Comparison of ENCODE assay signal across 8 cellular contexts in genomic region chr5:157761690-157762611, GRCh38. TPM values are rescaled to one million over a fixed set of nuclear protein-coding genes. Genes with fewer than 3 reads are reported as not detected.
DNase-seq lines count a peak whose midpoint lies in the region; ATAC-seq and TF ChIP-seq lines count a peak whose summit lies in the region.

No MANE protein-coding gene starts in this region.

- 6% methylated on average over 7 of the region's 10 CpGs for WGBS in right lobe of liver (ENCODE audit: insufficient coverage, low coverage, low lambda C conversion rate, missing lambda C conversion rate)
- WGBS in upper lobe of left lung, 2 donors, result 33 to 34% methylated on average over 10 of the region's 10 CpGs

- DNase-seq in activated CD8-positive, alpha-beta memory T cell treated with anti-CD3 and anti-CD28 coated beads, Interleukin-2, amount 10 ng/mL, durations not matched to agents 7 days and 5 days, result no peak
- no peak for DNase-seq in activated CD8-positive, alpha-beta memory T cell treated with anti-CD3 and anti-CD28 coated beads for 24 hours
- DNase-seq in Kasumi-1 (lab: John Stamatoyannopoulos, UW) (peak; percentile 86 to 90), Peyer's patch (no peak), coronary artery (ENCODE audit: low spot score) (no peak), right lobe of liver (peak in 1 of 3 donors; percentile 49), upper lobe of left lung (peak in 1 of 2 donors; percentile 23)

- H3K9me3 ChIP-seq in Peyer's patch (no peaks in the 10 kb centered on the region), right lobe of liver (no peaks in the 10 kb centered on the region), upper lobe of left lung (no peaks in the 10 kb centered on the region)

- ATAC-seq in activated CD8-positive, alpha-beta memory T cell treated with anti-CD3 and anti-CD28 coated beads, Interleukin-2, amount 10 ng/mL, durations not matched to agents 7 days and 5 days, result peak; percentile 89
- peak; percentile 74 for ATAC-seq in GM21528 (IDR thresholded peaks at IDR 0.05; ENCODE audit: low FRiP score, unreplicated experiment)
- peak; percentile 97 to 99 (median 98) for ATAC-seq in right lobe of liver
- peak in 1 of 2 donors; percentile 88 for ATAC-seq in upper lobe of left lung (ENCODE audit: low FRiP score in 2 of 2)

- H3K27ac ChIP-seq in Peyer's patch (no peak overlapping the region), coronary artery (no peak overlapping the region), right lobe of liver (no peak overlapping the region), upper lobe of left lung (no peak overlapping the region)

- peaks cover 2% of the 10 kb centered on the region for H3K36me3 Mint-ChIP-seq in activated CD8-positive, alpha-beta memory T cell treated with anti-CD3 and anti-CD28 coated beads, Interleukin-2, amount 10 ng/mL, durations not matched to agents 7 days and 5 days

- TF ChIP-seq POLR2A in Peyer's patch (IDR thresholded peaks at IDR 0.05), result no peak
- TF ChIP-seq POLR2A in right lobe of liver (IDR thresholded peaks at IDR 0.05), result no peak
- TF ChIP-seq POLR2A in upper lobe of left lung (IDR thresholded peaks at IDR 0.05), result no peak

- intact Hi-C loops in right lobe of liver (cut with DNase I), result no loop called here

- H3K27me3 ChIP-seq in Peyer's patch (no peaks in the 10 kb centered on the region), right lobe of liver (no peaks in the 10 kb centered on the region), upper lobe of left lung (no peaks in the 10 kb centered on the region)

- H3K9me3 Mint-ChIP-seq in activated CD8-positive, alpha-beta memory T cell treated with anti-CD3 and anti-CD28 coated beads, Interleukin-2, amount 10 ng/mL, durations not matched to agents 7 days and 5 days (ENCODE audit: low read depth), result no peaks in the 10 kb centered on the region

- no peak for TF ChIP-seq EP300 in upper lobe of left lung (IDR thresholded peaks at IDR 0.05)

- CTCF ChIA-PET in activated CD8-positive, alpha-beta memory T cell treated with anti-CD3 and anti-CD28 coated beads, Interleukin-2, amount 10 ng/mL, durations not matched to agents 7 days and 5 days (lab: Charles Lee), result interaction anchor here (0.6 to 4.8 kb wide), 21 partner anchors 10 to 330 kb away, joined by 3 to 29 read pairs (median 4); partner anchors contain the start of gene LSM11

- peak; percentile 48 to 79 (median 74) for TF ChIP-seq CTCF in Peyer's patch (IDR thresholded peaks at IDR 0.05)
- TF ChIP-seq CTCF in coronary artery (IDR thresholded peaks at IDR 0.05), result peak; percentile 76
- peak; percentile 75 to 87 (median 84) for TF ChIP-seq CTCF in right lobe of liver (IDR thresholded peaks at IDR 0.05)
- peak; percentile 52 to 74 (median 71) for TF ChIP-seq CTCF in upper lobe of left lung (IDR thresholded peaks at IDR 0.05)

- H3K4me1 ChIP-seq in Peyer's patch, result no peaks in the 10 kb centered on the region
- H3K4me1 ChIP-seq in right lobe of liver, result no peaks in the 10 kb centered on the region
- H3K4me1 ChIP-seq in upper lobe of left lung, result no peaks in the 10 kb centered on the region

- H3K4me3 ChIP-seq in Peyer's patch (no peak overlapping the region), coronary artery (no peak overlapping the region), right lobe of liver (no peak overlapping the region), upper lobe of left lung (no peak overlapping the region)

- no peaks in the 10 kb centered on the region for H3K27me3 Mint-ChIP-seq in activated CD8-positive, alpha-beta memory T cell treated with anti-CD3 and anti-CD28 coated beads, Interleukin-2, amount 10 ng/mL, durations not matched to agents 7 days and 5 days

- H3K36me3 ChIP-seq in Peyer's patch (peaks cover 0 to 3% (median 0%) of the 10 kb centered on the region in 3 donors), right lobe of liver (no peaks in the 10 kb centered on the region), upper lobe of left lung (peaks cover 0 to 5% (median 2%) of the 10 kb centered on the region in 4 donors)

- H3K4me1 Mint-ChIP-seq in activated CD8-positive, alpha-beta memory T cell treated with anti-CD3 and anti-CD28 coated beads, Interleukin-2, amount 10 ng/mL, durations not matched to agents 7 days and 5 days, result peaks cover 10% of the 10 kb centered on the region

- H3K4me3 Mint-ChIP-seq in activated CD8-positive, alpha-beta memory T cell treated with anti-CD3 and anti-CD28 coated beads, Interleukin-2, amount 10 ng/mL, durations not matched to agents 7 days and 5 days, result no peak overlapping the region

- no peak overlapping the region for H3K27ac Mint-ChIP-seq in activated CD8-positive, alpha-beta memory T cell treated with anti-CD3 and anti-CD28 coated beads, Interleukin-2, amount 10 ng/mL, durations not matched to agents 7 days and 5 days

RNA-seq across cellular contexts. Expression of gene LSM11, which starts 18.4 kb away (rescaled TPM):
- total RNA-seq in activated CD8-positive, alpha-beta memory T cell treated with anti-CD3 and anti-CD28 coated beads, Interleukin-2, amount 10 ng/mL, durations not matched to agents 7 days and 5 days, result 1 to 10 TPM; 5.5 to 7.2 TPM
- total RNA-seq in Peyer's patch, result 1 to 10 TPM; 3.3 to 3.8 (median 3.6) TPM
- 1 to 10 TPM in 3 of 6 experiments, under 1 TPM in 3; 0.75 to 1.5 (median 1.0) TPM for total RNA-seq in right lobe of liver
- 1 to 10 TPM in 5 of 6 donors, under 1 TPM in 1; 0.78 to 4.1 (median 2.0) TPM for total RNA-seq in upper lobe of left lung

RNA-seq across cellular contexts. Expression of gene THG1L, which starts 30.7 kb away (rescaled TPM):
- total RNA-seq in activated CD8-positive, alpha-beta memory T cell treated with anti-CD3 and anti-CD28 coated beads, Interleukin-2, amount 10 ng/mL, durations not matched to agents 7 days and 5 days, result 10 to 100 TPM; 12.9 to 16.3 TPM
- total RNA-seq in Peyer's patch (10 to 100 TPM in 2 of 4 donors, 1 to 10 TPM in 2; 4.0 to 29.7 (median 8.9) TPM), right lobe of liver (1 to 10 TPM; 3.3 to 7.8 (median 5.5) TPM), upper lobe of left lung (10 to 100 TPM in 3 of 6 donors, 1 to 10 TPM in 3; 2.1 to 12.6 (median 9.1) TPM)

Comparison
In these comparisons a context has a peak if more than half of its experiments do, and no peak if none do; other contexts are left out.
1. DNase-seq: peak in Kasumi-1 (2 of 2); none in activated CD8-positive, alpha-beta memory T cell treated with anti-CD3 and anti-CD28 coated beads, Interleukin-2, amount 10 ng/mL, durations not matched to agents 7 days and 5 days (single experiment), activated CD8-positive, alpha-beta memory T cell treated with anti-CD3 and anti-CD28 coated beads for 24 hours (single experiment), Peyer's patch (0 of 3) and coronary artery (single experiment).
2. Peak in every context shown above with its lines, with median percentiles within 50 percentile points of each other: CTCF ChIP-seq.